Comparison of ENCODE assay signal across 8 cellular contexts in the genomic region with DNA sequence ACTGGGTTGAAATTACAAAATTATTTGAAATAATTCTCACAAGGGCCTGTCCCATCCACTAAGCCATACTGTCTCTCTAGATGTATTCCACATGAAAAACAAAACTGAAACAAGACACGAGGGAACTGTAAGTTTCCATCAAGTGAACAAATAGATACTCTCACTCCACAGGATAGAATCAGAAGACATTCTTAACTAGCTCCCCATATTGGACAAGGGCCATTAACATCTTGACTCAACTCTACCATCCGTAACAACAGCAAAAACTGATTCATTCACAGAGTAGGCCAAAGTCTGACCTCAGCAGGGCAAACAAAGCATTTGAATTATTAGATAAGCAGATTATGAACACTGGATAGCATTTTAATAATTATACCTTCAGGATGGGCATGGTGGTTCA. TPM values are rescaled to one million over a fixed set of nuclear protein-coding genes. Genes with fewer than 3 reads are reported as not detected.
DNase-seq lines count a peak whose midpoint lies in the region; ATAC-seq and TF ChIP-seq lines count a peak whose summit lies in the region.

No MANE protein-coding gene starts in this region.

- H3K27ac ChIP-seq in stomach, result peak overlapping the region in 3 of 5 donors; percentile 1 to 44 (median 16)

- TF ChIP-seq POLR2A in stomach (IDR thresholded peaks at IDR 0.05), result no peak

- H3K4me3 ChIP-seq in stomach, result no peak overlapping the region

- 19 to 27% (median 25%) methylated on average over 2 of the region's 2 CpGs for WGBS in stomach, 5 donors

- no peak for TF ChIP-seq CTCF in stomach (IDR thresholded peaks at IDR 0.05)

- no peaks in the 10 kb centered on the region for H3K9me3 Mint-ChIP-seq in activated T-cell treated with anti-CD3 and anti-CD28 coated beads, Interleukin-2, amount 50 U/mL, for 72 hours

- H3K27me3 Mint-ChIP-seq in activated T-cell treated with anti-CD3 and anti-CD28 coated beads, Interleukin-2, amount 50 U/mL, for 72 hours (ENCODE audit: low read depth), result no peaks in the 10 kb centered on the region

- DNase-seq in activated T-cell treated with anti-CD3 and anti-CD28 coated beads, Interleukin-2, amount 50 U/mL, for 72 hours, result no peak
- DNase-seq in activated T-cell treated with anti-CD3 and anti-CD28 coated beads, Interleukin-2, amount 50 U/mL, for 48 hours, result no peak
- peak; percentile 72 for DNase-seq in HS-5 (ENCODE audit: low read depth)
- no peak for DNase-seq in stomach
- no peak for DNase-seq in NOMO-1 (lab: John Stamatoyannopoulos, UW; ENCODE audit: unreplicated experiment in 2 of 2)
- no peak for DNase-seq in Right ventricle myocardium inferior (ENCODE audit: missing footprints)
- DNase-seq in activated CD8-positive, alpha-beta memory T cell treated with anti-CD3 and anti-CD28 coated beads, Interleukin-2, amount 50 U/mL, for 4 hours, result no peak

- H3K4me1 Mint-ChIP-seq in activated T-cell treated with anti-CD3 and anti-CD28 coated beads, Interleukin-2, amount 50 U/mL, for 72 hours (ENCODE audit: low read depth), result peaks cover 41% of the 10 kb centered on the region

- H3K9me3 ChIP-seq in stomach, result no peaks in the 10 kb centered on the region

- peak overlapping the region in 1 of 2 donors; percentile 25 for H3K4me3 Mint-ChIP-seq in activated T-cell treated with anti-CD3 and anti-CD28 coated beads, Interleukin-2, amount 50 U/mL, for 72 hours

- H3K27ac Mint-ChIP-seq in activated T-cell treated with anti-CD3 and anti-CD28 coated beads, Interleukin-2, amount 50 U/mL, for 72 hours, result peak overlapping the region; percentile 45

- ATAC-seq in activated T-cell treated with anti-CD3 and anti-CD28 coated beads, Interleukin-2, amount 50 U/mL, for 72 hours (replicated peaks in 1 of 2), result peak; percentile 29 to 39
- ATAC-seq in esophagus mucosa (peak; percentile 56), Right ventricle myocardium inferior (no peak)

- H3K4me1 ChIP-seq in stomach, result peaks cover 0 to 70% (median 31%) of the 10 kb centered on the region in 4 donors

- intact Hi-C loops in stomach (cut with DNase I; ENCODE audit: low total_unique reads) (no loop called here), Right ventricle myocardium inferior (cut with DNase I) (no loop called here)

- H3K36me3 ChIP-seq in stomach, result peaks cover 6 to 24% (median 21%) of the 10 kb centered on the region in 4 donors

- TF ChIP-seq EP300 in stomach (IDR thresholded peaks at IDR 0.05), result no peak

- H3K36me3 Mint-ChIP-seq in activated T-cell treated with anti-CD3 and anti-CD28 coated beads, Interleukin-2, amount 50 U/mL, for 72 hours (ENCODE audit: insufficient read depth in 2 of 2), result no peaks in the 10 kb centered on the region

- no peaks in the 10 kb centered on the region for H3K27me3 ChIP-seq in stomach

RNA-seq across cellular contexts. Expression of a gene that starts 29.1 kb away (rescaled TPM):
- 10 to 100 TPM; 53.2 to 60.9 TPM for total RNA-seq in activated T-cell treated with anti-CD3 and anti-CD28 coated beads, Interleukin-2, amount 50 U/mL, for 72 hours
- total RNA-seq in esophagus mucosa, result 98.3 TPM
- total RNA-seq in stomach, result 100 to 1,000 TPM in 1 of 5 donors, 10 to 100 TPM in 4; 47.8 to 150 (median 59.8) TPM
- polyA plus RNA-seq in stomach, result 10 to 100 TPM; 19.2 to 37.7 (median 28.1) TPM
- 103 TPM for total RNA-seq in Right ventricle myocardium inferior
